Comparison of ENCODE assay signal across 8 cellular contexts in genomic region chr13:39038569-39038898, GRCh38. TPM values are rescaled to one million over a fixed set of nuclear protein-coding genes. Genes with fewer than 3 reads are reported as not detected.
DNase-seq lines count a peak whose midpoint lies in the region; ATAC-seq and TF ChIP-seq lines count a peak whose summit lies in the region.

No MANE protein-coding gene starts in this region.

- H3K36me3 ChIP-seq in A673 (ENCODE audit: insufficient read depth, low read length, poor library complexity, severe bottlenecking) (no peaks in the 10 kb centered on the region), SU-DHL-6 (ENCODE audit: low read length) (peaks cover 12% of the 10 kb centered on the region), body of pancreas (replicated peaks in 1 of 2; ENCODE audit: insufficient read depth in 1 of 2, low read depth in 2 of 2) (no peaks in the 10 kb centered on the region)

- POLR2A ChIA-PET in A673 (lab: Charles Lee; ENCODE audit: low non-redundant PET) = no interaction called here

- H3F3A ChIP-seq in SU-DHL-6 (ENCODE audit: insufficient read depth) = peaks cover 24% of the 10 kb centered on the region; the same call in 1 of the 2 replicates

- H4K20me1 ChIP-seq in SU-DHL-6 (ENCODE audit: low read depth, low read length) = no peaks in the 10 kb centered on the region

- H3K9me3 ChIP-seq in A673 (ENCODE audit: low read depth, low read length, poor library complexity, severe bottlenecking) = no peaks in the 10 kb centered on the region
- H3K9me3 ChIP-seq in SU-DHL-6 (ENCODE audit: insufficient read depth, low read length) = no peaks in the 10 kb centered on the region
- no peaks in the 10 kb centered on the region for H3K9me3 ChIP-seq in body of pancreas

- H3K79me2 ChIP-seq in SU-DHL-6 (ENCODE audit: insufficient read depth, low read length) = peaks cover 45% of the 10 kb centered on the region

- no peak for TF ChIP-seq POLR2A in body of pancreas (IDR thresholded peaks at IDR 0.05)

- peak overlapping the region; percentile 68 for H3K9ac ChIP-seq in SU-DHL-6 (ENCODE audit: low read length)

- intact Hi-C loops in A673 (cut with micrococcal nuclease; ENCODE audit: unreplicated experiment) = loop anchor here (5.0 to 10.0 kb wide), 2 partner anchors 374 to 634 kb away; no protein-coding TSS in a partner anchor
- intact Hi-C loops in body of pancreas (cut with DNase I) = no loop called here
- intact Hi-C loops in left colon (cut with DNase I, micrococcal nuclease) = no loop called here

- H3K27ac ChIP-seq in A673 (ENCODE audit: low read depth, low read length, poor library complexity, severe bottlenecking) (peak overlapping the region; percentile 82), SU-DHL-6 (ENCODE audit: low read depth, low read length) (peak overlapping the region; percentile 86), body of pancreas (peak overlapping the region; percentile 82 to 97 (median 90))

- 0% methylated on average over 8 to 13 of the region's 13 CpGs for WGBS in body of pancreas, 2 donors

- peak overlapping the region; percentile 89 for H3K4me3 ChIP-seq in A673 (ENCODE audit: low read depth, low read length, poor library complexity, severe bottlenecking)
- peak overlapping the region; percentile 96 for H3K4me3 ChIP-seq in SU-DHL-6 (ENCODE audit: insufficient read depth, low read length, poor library complexity, severe bottlenecking)
- H3K4me3 ChIP-seq in body of pancreas = peak overlapping the region; percentile 87 to 92

- CTCF ChIA-PET in A673 (lab: Charles Lee) = interaction anchor here (1.3 kb wide), 1 partner anchor 578 kb away, joined by 4 read pairs; no protein-coding TSS in a partner anchor

- H3K4me1 ChIP-seq in A673 (ENCODE audit: insufficient read depth, low read length, poor library complexity, severe bottlenecking) (peaks cover 21% of the 10 kb centered on the region), body of pancreas (peaks cover 40% of the 10 kb centered on the region)

- TF ChIP-seq CTCF in A673 (conservative IDR thresholded peaks at IDR 0.05; ENCODE audit: low read depth, low read length) = no peak
- TF ChIP-seq CTCF in SU-DHL-6 (IDR thresholded peaks at IDR 0.05; ENCODE audit: insufficient read depth, low read length, poor library complexity, severe bottlenecking) = no peak
- TF ChIP-seq CTCF in body of pancreas (IDR thresholded peaks at IDR 0.05) = no peak

- peak overlapping the region; percentile 83 for H2AFZ ChIP-seq in SU-DHL-6 (ENCODE audit: low read depth, low read length, severe bottlenecking)

- no peaks in the 10 kb centered on the region for H3K9me2 ChIP-seq in SU-DHL-6 (replicated peaks; ENCODE audit: insufficient read depth, low read length)

- DNase-seq in A673 (ENCODE audit: low spot score) (peak; percentile 63), body of pancreas (peak in 2 of 4 donors; percentile 15 to 17), left colon (peak in 1 of 2 donors; percentile 53), NCI-H345 treated with DMSO at 0.1 percent for 48 hours (lab: John Stamatoyannopoulos, UW; ENCODE audit: unreplicated experiment) (no peak)
- peak; percentile 14 for DNase-seq in stimulated activated CD8-positive, alpha-beta memory T cell treated with anti-CD3 and anti-CD28 coated beads, Interleukin-12 subunit alpha, Interleukin-12 subunit beta, amount 100 ng/mL, for 1 hour (ENCODE audit: low read depth)

- ATAC-seq in GM18868 (IDR thresholded peaks at IDR 0.05; ENCODE audit: unreplicated experiment) (peak; percentile 36), HG03103 (IDR thresholded peaks at IDR 0.05; ENCODE audit: low read depth, unreplicated experiment) (peak; percentile 29), body of pancreas (peak; percentile 4), left colon (peak; percentile 36)

- BruUV-seq in A673 (replicated peaks; lab: Mats Ljungman, UMichigan) = no TSS peak

- peak overlapping the region; percentile 83 for H3K4me2 ChIP-seq in SU-DHL-6 (ENCODE audit: low read depth, low read length, poor library complexity, severe bottlenecking)

- H3K27me3 ChIP-seq in A673 (replicated peaks; ENCODE audit: insufficient read depth, low read depth, low read length, poor library complexity) (no peaks in the 10 kb centered on the region), SU-DHL-6 (ENCODE audit: low read length) (no peaks in the 10 kb centered on the region), body of pancreas (no peaks in the 10 kb centered on the region)

RNA-seq across cellular contexts. Expression of gene NHLRC3, which starts 0.3 kb away (rescaled TPM):
- total RNA-seq in A673 (2021) (12.3 and 17.4 TPM in 2 replicates), body of pancreas (10 to 100 TPM; 20.1 to 21.0 TPM), left colon (10 to 100 TPM; 26.6 to 40.8 TPM)

RNA-seq across cellular contexts. Expression of gene PROSER1, which starts 0.6 kb away (rescaled TPM):
- total RNA-seq in A673 (2021) (58.5 and 58.7 TPM in 2 replicates), body of pancreas (10 to 100 TPM; 39.9 to 41.8 TPM), left colon (10 to 100 TPM; 35.3 to 64.8 TPM)

RNA-seq across cellular contexts. Expression of gene STOML3, which starts 47.9 kb away (rescaled TPM):
- total RNA-seq in A673 (2021) (not detected in 2 replicates), body of pancreas (not detected), left colon (under 1 TPM; 0.12 to 0.25 TPM)
